10 cellular contexts compared by ENCODE assay signal in genomic region chr15:30941520-30941919, GRCh38.
"Had no signal": no experiment of that assay in that cellular context is flagged by ENCODE, and none has a peak within 500 bp of the region (broad histone marks: within the 10 kb centered on the region; RNA-seq: fewer than 3 reads in every experiment).

No MANE protein-coding gene starts in this region.

- H3K27me3 ChIP-seq: ovary had no signal

- H3K36me3 ChIP-seq: ovary had no signal

- H3K4me3 ChIP-seq: ovary had no signal

- H3K27ac ChIP-seq: ovary had no signal

- H3K4me3 Mint-ChIP-seq: activated naive CD4-positive, alpha-beta T cell treated with anti-CD3 and anti-CD28 coated beads, Interleukin-2, amount 50 U/mL, for 24 hours; T-helper 2 cell treated with Interferon-gamma antibody and Interleukin-4, amounts not matched to agents 5 μg/mL and 100 μg/mL, for 36 hours had no signal

- DNase-seq: activated effector memory CD4-positive, alpha-beta T cell treated with Interleukin-2 at 50 U/mL for 16 hours; cortex of kidney; effector CD4-positive, alpha-beta T cell; foreskin melanocyte; head of caudate nucleus; ovary; stimulated activated CD4-positive, alpha-beta T cell treated with anti-CD3 and anti-CD28 coated beads, Interleukin-1b, Interleukin-23, amount 100 ng/mL, for 48 hours; SW 1271 had no signal

- H3K27ac Mint-ChIP-seq: T-helper 2 cell treated with Interferon-gamma antibody and Interleukin-4, amounts not matched to agents 5 μg/mL and 100 μg/mL, for 36 hours had no signal

- H3K27me3 Mint-ChIP-seq: activated naive CD4-positive, alpha-beta T cell treated with anti-CD3 and anti-CD28 coated beads, Interleukin-2, amount 50 U/mL, for 24 hours had no signal

- H3K9me3 Mint-ChIP-seq: activated naive CD4-positive, alpha-beta T cell treated with anti-CD3 and anti-CD28 coated beads, Interleukin-2, amount 50 U/mL, for 24 hours; T-helper 2 cell treated with Interferon-gamma antibody and Interleukin-4, amounts not matched to agents 5 μg/mL and 100 μg/mL, for 36 hours had no signal

- H3K9me3 ChIP-seq: ovary had no signal

- H3K4me1 Mint-ChIP-seq: activated naive CD4-positive, alpha-beta T cell treated with anti-CD3 and anti-CD28 coated beads, Interleukin-2, amount 50 U/mL, for 24 hours had no signal
